8 cellular contexts compared by ENCODE assay signal in the genomic region with DNA sequence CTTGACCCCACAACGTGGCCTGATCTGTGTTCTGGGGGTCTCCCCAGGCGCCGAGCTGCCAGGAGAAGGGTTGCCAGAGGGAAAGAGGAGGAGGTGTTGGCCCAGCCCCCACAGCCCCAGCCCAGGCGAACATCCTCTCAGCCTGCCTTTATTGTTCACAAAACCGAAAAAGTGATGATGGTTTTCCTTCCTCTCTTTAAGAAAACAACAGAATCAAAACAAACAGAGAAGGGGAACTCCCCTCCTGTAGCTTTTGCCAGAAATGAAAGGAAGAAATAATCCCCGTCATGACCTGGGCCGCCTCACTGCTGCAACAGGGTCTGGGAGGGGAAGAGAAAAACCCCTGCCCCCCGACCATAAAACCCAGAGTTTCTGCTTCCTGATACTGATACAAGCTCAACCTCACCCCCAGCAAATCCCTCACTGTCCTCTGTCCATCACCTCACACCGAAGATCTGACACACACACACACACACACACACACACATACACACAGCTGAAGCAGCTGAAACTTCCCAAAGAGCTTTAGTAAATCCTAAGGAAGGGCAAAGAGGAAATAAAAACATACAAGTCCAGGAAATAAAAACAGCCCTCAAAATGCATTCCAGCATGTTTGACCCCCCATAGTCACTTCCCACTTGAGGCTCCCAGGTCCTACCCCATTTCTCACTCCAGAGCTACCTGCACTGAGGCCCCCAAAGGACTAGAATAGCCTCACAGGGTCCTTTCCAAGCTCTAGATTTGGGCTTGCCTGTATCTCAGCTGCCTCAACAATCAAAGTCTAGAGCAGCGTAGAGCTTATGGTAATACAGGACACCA. TPM values are rescaled to one million over a fixed set of nuclear protein-coding genes. Genes with fewer than 3 reads are reported as not detected.
DNase-seq lines count a peak whose midpoint lies in the region; ATAC-seq lines count a peak whose summit lies in the region.

No MANE protein-coding gene starts in this region.

- intact Hi-C loops in Right ventricle myocardium inferior (cut with DNase I), result loop anchor here (5.0 kb wide), 1 partner anchor 43 kb away; no protein-coding TSS in a partner anchor

- no peak overlapping the region for H3K4me3 ChIP-seq in SJCRH30

- no peaks in the 10 kb centered on the region for H3K36me3 ChIP-seq in SJCRH30

- DNase-seq in activated CD4-positive, alpha-beta T cell treated with anti-CD3 and anti-CD28 coated beads, Interleukin-2, amount 50 U/mL, for 48 hours, result peak; percentile 74 to 80
- DNase-seq in Right ventricle myocardium inferior (ENCODE audit: missing footprints), result no peak
- peak; percentile 54 for DNase-seq in stimulated activated CD4-positive, alpha-beta T cell treated with anti-CD3 and anti-CD28 coated beads, Interleukin-2, amount 100 ng/mL, for 4 hours (ENCODE audit: low read depth)
- no peak for DNase-seq in COLO668 (lab: John Stamatoyannopoulos, UW; ENCODE audit: unreplicated experiment)
- no peak for DNase-seq in NCI-H69 (lab: John Stamatoyannopoulos, UW)
- DNase-seq in SJCRH30, result no peak

- H3K27me3 ChIP-seq in SJCRH30, result no peaks in the 10 kb centered on the region

- H3K27ac ChIP-seq in SJCRH30, result no peak overlapping the region

- H3K4me1 ChIP-seq in SJCRH30, result peaks cover 10% of the 10 kb centered on the region

- H3K9me3 ChIP-seq in SJCRH30 (replicated peaks), result peaks cover 10% of the 10 kb centered on the region

- ATAC-seq in GM19328 (IDR thresholded peaks at IDR 0.05; ENCODE audit: unreplicated experiment), result peak; percentile 78
- ATAC-seq in HG03342 (IDR thresholded peaks at IDR 0.05; ENCODE audit: unreplicated experiment), result peak; percentile 81
- peak; percentile 17 for ATAC-seq in Right ventricle myocardium inferior

RNA-seq across cellular contexts. Expression of a gene that starts 51.8 kb away (rescaled TPM):
- total RNA-seq in Right ventricle myocardium inferior, result 51.1 TPM
- total RNA-seq in SJCRH30 (2014; rRNA removed; shearing (Covaris generic)), result 5.1 and 5.6 TPM in 2 replicates

Comparison
In these comparisons a context has a peak if more than half of its experiments do, and no peak if none do; other contexts are left out.
1. ATAC-seq: peak in every context shown above with its lines; median percentile 81 in HG03342; 78 in GM19328; 17 in Right ventricle myocardium inferior.
2. DNase-seq: peak in activated CD4-positive, alpha-beta T cell treated with anti-CD3 and anti-CD28 coated beads, Interleukin-2, amount 50 U/mL, for 48 hours (2 of 2) and stimulated activated CD4-positive, alpha-beta T cell treated with anti-CD3 and anti-CD28 coated beads, Interleukin-2, amount 100 ng/mL, for 4 hours (single experiment); none in Right ventricle myocardium inferior (single experiment), COLO668 (single experiment), NCI-H69 (single experiment) and SJCRH30 (0 of 2).